Comparison of ENCODE assay signal across 22 cellular contexts in the genomic region with DNA sequence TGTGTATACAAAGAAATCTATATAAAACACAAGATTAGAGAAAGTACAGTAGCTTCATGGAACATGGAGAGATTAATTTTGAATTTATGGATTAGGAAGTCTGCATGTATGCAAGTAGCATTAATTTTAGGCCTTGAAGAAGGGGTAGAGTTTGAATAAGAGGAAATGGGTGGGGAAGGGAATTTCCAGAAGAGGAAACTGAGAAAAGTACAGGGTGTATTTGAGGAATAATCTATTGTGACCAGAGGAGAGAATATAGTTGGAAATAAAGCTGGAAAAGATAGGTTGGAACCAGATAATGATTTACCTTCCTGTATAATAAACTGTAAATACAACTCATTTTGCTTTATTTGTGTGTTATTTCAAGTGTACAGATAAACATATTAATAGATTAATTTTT. TPM values are rescaled to one million over a fixed set of nuclear protein-coding genes. Genes with fewer than 3 reads are reported as not detected.
DNase-seq lines count a peak whose midpoint lies in the region; ATAC-seq, FAIRE-seq and TF ChIP-seq lines count a peak whose summit lies in the region.
"Had no signal": no experiment of that assay in that cellular context is flagged by ENCODE, and none has a peak within 500 bp of the region (broad histone marks: within the 10 kb centered on the region; RNA-seq: fewer than 3 reads in every experiment).

No MANE protein-coding gene starts in this region.

- H4K20me1 ChIP-seq in endothelial cell of umbilical vein (replicated peaks; ENCODE audit: control insufficient read depth, extremely low read depth, insufficient read depth, low read length) = no peaks in the 10 kb centered on the region
- H4K20me1 ChIP-seq: BLaER1 treated with 17β-estradiol and CSF1 and Interleukin-3, amounts not matched to agents 10 nM and 100 nM had no signal

- no peak for TF ChIP-seq POLR2A in endothelial cell of umbilical vein (IDR thresholded peaks at IDR 0.05; ENCODE audit: low read depth, low read length)

- BruUV-seq in endothelial cell of umbilical vein (replicated peaks; lab: Mats Ljungman, UMichigan) = no TSS peak

- no peak overlapping the region for H3K27ac ChIP-seq in endothelial cell of umbilical vein (ENCODE audit: insufficient read depth, low read depth, low read length)
- H3K27ac ChIP-seq in aorta (ENCODE audit: low read depth in 1 of 2, low read length in 2 of 2) = no peak overlapping the region
- H3K27ac ChIP-seq: 22Rv1; BLaER1 treated with 17β-estradiol and CSF1 and Interleukin-3, amounts not matched to agents 10 nM and 100 nM; Peyer's patch had no signal

- peak overlapping the region; percentile 78 for H3K4me2 ChIP-seq in endothelial cell of umbilical vein (ENCODE audit: insufficient read depth, low read length)

- DNase-seq in activated T-cell treated with anti-CD3 and anti-CD28 coated beads, Interleukin-2, amount 50 U/mL, for 24 hours = no peak
- no peak for DNase-seq in activated T-cell treated with anti-CD3 and anti-CD28 coated beads, Interleukin-2, amount 50 U/mL, for 48 hours
- no peak for DNase-seq in activated B cell treated with CpG ODN at 0.5 μM for 24 hours
- peak; percentile 32 for DNase-seq in endothelial cell of umbilical vein (ENCODE audit: low read depth, low spot score)
- DNase-seq in progenitor cell of endocrine pancreas (ENCODE audit: low spot score, unreplicated experiment) = no peak
- no peak for DNase-seq in left colon
- DNase-seq in aorta = no peak
- DNase-seq in HAP-1 (ENCODE audit: low spot score in 2 of 2) = no peak
- DNase-seq: ACHN; CD8-positive, alpha-beta memory T cell; NCI-H1105 treated with DMSO at 0.1 percent for 48 hours; NCI-H1694; NCI-H2081; NCI-H2171; NCI-H345; NCI-H524; NCI-H774; Peyer's patch had no signal

- H3K79me2 ChIP-seq in endothelial cell of umbilical vein (ENCODE audit: control insufficient read depth, insufficient read depth, low read length) = no peaks in the 10 kb centered on the region

- H3K36me3 ChIP-seq in endothelial cell of umbilical vein (ENCODE audit: control insufficient read depth in 2 of 2, extremely low read depth in 1 of 2, insufficient read depth in 2 of 2, low read length in 2 of 2) (no peaks in the 10 kb centered on the region), aorta (ENCODE audit: control insufficient read depth in 1 of 2, insufficient read depth in 2 of 2, low read length in 1 of 2) (no peaks in the 10 kb centered on the region), HAP-1 (replicated peaks) (no peaks in the 10 kb centered on the region)
- H3K36me3 ChIP-seq: Peyer's patch had no signal

- H3K4me3 Mint-ChIP-seq in activated T-cell treated with anti-CD3 and anti-CD28 coated beads, Interleukin-2, amount 50 U/mL, for 24 hours = no peak overlapping the region
- H3K4me3 Mint-ChIP-seq in activated B cell treated with CpG ODN at 0.5 μM for 24 hours (peak overlapping the region; percentile 12), progenitor cell of endocrine pancreas (ENCODE audit: low read depth) (no peak overlapping the region)
- H3K4me3 Mint-ChIP-seq: CD8-positive, alpha-beta memory T cell had no signal

- no peaks in the 10 kb centered on the region for H3K9me1 ChIP-seq in endothelial cell of umbilical vein (replicated peaks; ENCODE audit: control insufficient read depth, extremely low read depth, insufficient read depth, low read length)

- CTCF ChIA-PET in activated B cell treated with CpG ODN at 0.5 μM for 24 hours (lab: Charles Lee) (no interaction called here), endothelial cell of umbilical vein (lab: Charles Lee) (interaction anchor here (1.2 kb wide), 1 partner anchor 9 kb away, joined by 3 read pairs; no protein-coding TSS in a partner anchor)

- H3K9me3 Mint-ChIP-seq in activated T-cell treated with anti-CD3 and anti-CD28 coated beads, Interleukin-2, amount 50 U/mL, for 24 hours = no peaks in the 10 kb centered on the region
- H3K9me3 Mint-ChIP-seq in activated B cell treated with CpG ODN at 0.5 μM for 24 hours (no peaks in the 10 kb centered on the region), progenitor cell of endocrine pancreas (ENCODE audit: low read depth) (no peaks in the 10 kb centered on the region)
- H3K9me3 Mint-ChIP-seq: CD8-positive, alpha-beta memory T cell; IgD-negative memory B cell had no signal

- H3K9me3 ChIP-seq in endothelial cell of umbilical vein (replicated peaks; ENCODE audit: control insufficient read depth, insufficient read depth, low read length) (no peaks in the 10 kb centered on the region), aorta (ENCODE audit: control insufficient read depth, low read length) (no peaks in the 10 kb centered on the region), HAP-1 (no peaks in the 10 kb centered on the region)
- H3K9me3 ChIP-seq: BLaER1 treated with 17β-estradiol and CSF1 and Interleukin-3, amounts not matched to agents 10 nM and 100 nM; Peyer's patch had no signal

- peaks cover 39% of the 10 kb centered on the region for H3K36me3 Mint-ChIP-seq in activated T-cell treated with anti-CD3 and anti-CD28 coated beads, Interleukin-2, amount 50 U/mL, for 24 hours (ENCODE audit: low read depth)
- H3K36me3 Mint-ChIP-seq in activated B cell treated with CpG ODN at 0.5 μM for 24 hours (ENCODE audit: low read depth) (peaks cover 8% of the 10 kb centered on the region), progenitor cell of endocrine pancreas (ENCODE audit: insufficient read depth) (no peaks in the 10 kb centered on the region)

- in situ Hi-C loops in HAP-1 (cut with MboI; ENCODE audit: low sequenced_read_pairs) = loop anchor here (25.0 kb wide), 1 partner anchor 215 kb away; no protein-coding TSS in a partner anchor

- H3K27ac Mint-ChIP-seq in activated T-cell treated with anti-CD3 and anti-CD28 coated beads, Interleukin-2, amount 50 U/mL, for 24 hours = peak overlapping the region; percentile 16
- H3K27ac Mint-ChIP-seq in activated B cell treated with CpG ODN at 0.5 μM for 24 hours (peak overlapping the region; percentile 18), progenitor cell of endocrine pancreas (peak overlapping the region; percentile 76)

- POLR2A ChIA-PET in activated B cell treated with CpG ODN at 0.5 μM for 24 hours (lab: Charles Lee) (no interaction called here), endothelial cell of umbilical vein (lab: Charles Lee) (interaction anchor here (0.6 kb wide), 1 partner anchor 64 kb away, joined by 3 read pairs; no protein-coding TSS in a partner anchor)

- H3K27me3 ChIP-seq in endothelial cell of umbilical vein (ENCODE audit: control insufficient read depth in 2 of 2, insufficient read depth in 2 of 2, low read length in 2 of 2) (no peaks in the 10 kb centered on the region), aorta (ENCODE audit: control insufficient read depth in 1 of 2, insufficient read depth in 2 of 2, low read length in 1 of 2) (no peaks in the 10 kb centered on the region), HAP-1 (ENCODE audit: low read depth) (no peaks in the 10 kb centered on the region)
- H3K27me3 ChIP-seq: BLaER1 treated with 17β-estradiol and CSF1 and Interleukin-3, amounts not matched to agents 10 nM and 100 nM; Peyer's patch had no signal

- peaks cover 15% of the 10 kb centered on the region for H3K4me1 Mint-ChIP-seq in activated T-cell treated with anti-CD3 and anti-CD28 coated beads, Interleukin-2, amount 50 U/mL, for 24 hours (ENCODE audit: low read depth)
- peaks cover 33% of the 10 kb centered on the region for H3K4me1 Mint-ChIP-seq in activated B cell treated with CpG ODN at 0.5 μM for 24 hours
- H3K4me1 Mint-ChIP-seq in progenitor cell of endocrine pancreas (ENCODE audit: low read depth) = peaks cover 3% of the 10 kb centered on the region

- no peak overlapping the region for H3K4me3 ChIP-seq in endothelial cell of umbilical vein (replicated peaks in 1 of 3; ENCODE audit: insufficient read depth in 1 of 3, low read depth in 1 of 3, low read length in 3 of 3)
- no peak overlapping the region for H3K4me3 ChIP-seq in aorta (ENCODE audit: low read length in 2 of 2)
- no peak overlapping the region for H3K4me3 ChIP-seq in HAP-1
- H3K4me3 ChIP-seq: BLaER1 treated with 17β-estradiol and CSF1 and Interleukin-3, amounts not matched to agents 10 nM and 100 nM; Peyer's patch had no signal

- dilution Hi-C loops in endothelial cell of umbilical vein (cut with MboI; ENCODE audit: extremely low pct_ligation_motif_present, low sequenced_read_pairs) = no loop called here

- peaks cover 31% of the 10 kb centered on the region for H3K4me1 ChIP-seq in endothelial cell of umbilical vein (ENCODE audit: control insufficient read depth, extremely low read depth, insufficient read depth, low read length)
- H3K4me1 ChIP-seq in aorta (ENCODE audit: control insufficient read depth in 1 of 2, insufficient read depth in 2 of 2, low read length in 2 of 2) = no peaks in the 10 kb centered on the region
- H3K4me1 ChIP-seq in HAP-1 = no peaks in the 10 kb centered on the region
- H3K4me1 ChIP-seq: Peyer's patch had no signal

- H3K27me3 Mint-ChIP-seq in activated T-cell treated with anti-CD3 and anti-CD28 coated beads, Interleukin-2, amount 50 U/mL, for 24 hours = no peaks in the 10 kb centered on the region
- no peaks in the 10 kb centered on the region for H3K27me3 Mint-ChIP-seq in activated B cell treated with CpG ODN at 0.5 μM for 24 hours
- no peaks in the 10 kb centered on the region for H3K27me3 Mint-ChIP-seq in progenitor cell of endocrine pancreas
- H3K27me3 Mint-ChIP-seq: CD8-positive, alpha-beta memory T cell; IgD-negative memory B cell had no signal

- TF ChIP-seq CTCF in activated B cell treated with CpG ODN at 0.5 μM for 24 hours (IDR thresholded peaks at IDR 0.05) (no peak), endothelial cell of umbilical vein (IDR thresholded peaks at IDR 0.05; ENCODE audit: extremely low read depth in 1 of 2, insufficient read depth in 1 of 2, low read depth in 1 of 2, low read length in 2 of 2) (no peak), progenitor cell of endocrine pancreas (IDR thresholded peaks at IDR 0.05; ENCODE audit: unreplicated experiment) (no peak)

- no peak overlapping the region for H2AFZ ChIP-seq in endothelial cell of umbilical vein (ENCODE audit: low read depth, low read length)

- no peak overlapping the region for H3K9ac ChIP-seq in endothelial cell of umbilical vein (replicated peaks; ENCODE audit: extremely low read depth, insufficient read depth, low read length)
- H3K9ac ChIP-seq: BLaER1 treated with 17β-estradiol and CSF1 and Interleukin-3, amounts not matched to agents 10 nM and 100 nM had no signal

- intact Hi-C loops in activated B cell treated with CpG ODN at 0.5 μM for 24 hours (cut with micrococcal nuclease) (no loop called here), endothelial cell of umbilical vein (cut with micrococcal nuclease) (no loop called here), left colon (cut with DNase I, micrococcal nuclease) (no loop called here), aorta (cut with DNase I) (no loop called here)

- ATAC-seq in activated B cell treated with CpG ODN at 0.5 μM for 24 hours (ENCODE audit: low read depth) (no peak), left colon (no peak), aorta (ENCODE audit: low FRiP score) (no peak)

- no peak for FAIRE-seq in endothelial cell of umbilical vein (lab: Jason Lieb, UNC)
- FAIRE-seq: H1 had no signal

RNA-seq across cellular contexts. Expression of gene CWC27, which starts 53.6 kb away (rescaled TPM):
- total RNA-seq in activated B cell treated with CpG ODN at 0.5 μM for 24 hours (28.9 and 29.2 TPM in 2 replicates), endothelial cell of umbilical vein (23.8 and 25.2 TPM in 2 replicates), progenitor cell of endocrine pancreas (33.4 and 33.9 TPM in 2 replicates), left colon (10 to 100 TPM; 13.5 to 14.0 TPM), aorta (10 to 100 TPM; 19.5 to 20.7 TPM)
- polyA plus RNA-seq in endothelial cell of umbilical vein (7.4 and 11.9 TPM in 2 replicates), aorta (10 to 100 TPM; 12.9 to 15.7 TPM)
- 14.4 and 16.4 TPM in 2 replicates for polyA plus RNA-seq in endothelial cell of umbilical vein (2011; cell fraction: cytosol; rRNA removed)
- polyA plus RNA-seq in endothelial cell of umbilical vein (2011; cell fraction: nucleus; rRNA removed) = 9.3 and 15.8 TPM in 2 replicates
- polyA plus RNA-seq in endothelial cell of umbilical vein (2012) = 22.8 and 29.3 TPM in 2 replicates
- 23.6 and 24.0 TPM in 2 replicates for polyA minus RNA-seq in endothelial cell of umbilical vein
- polyA minus RNA-seq in endothelial cell of umbilical vein (2011; cell fraction: cytosol; rRNA and poly(A)+ RNA removed) = 12.8 TPM
- polyA minus RNA-seq in endothelial cell of umbilical vein (2011; cell fraction: nucleus; rRNA and poly(A)+ RNA removed) = 38.0 and 47.6 TPM in 2 replicates

RNA-seq across cellular contexts. Expression of gene SREK1IP1, which starts 53.8 kb away (rescaled TPM):
- total RNA-seq in activated B cell treated with CpG ODN at 0.5 μM for 24 hours = 21.7 and 22.2 TPM in 2 replicates
- 17.8 and 23.5 TPM in 2 replicates for total RNA-seq in endothelial cell of umbilical vein
- polyA plus RNA-seq in endothelial cell of umbilical vein = 2.6 and 6.3 TPM in 2 replicates
- polyA plus RNA-seq in endothelial cell of umbilical vein (2011; cell fraction: cytosol; rRNA removed) = 3.4 and 4.9 TPM in 2 replicates
- polyA plus RNA-seq in endothelial cell of umbilical vein (2011; cell fraction: nucleus; rRNA removed) = 3.1 and 3.9 TPM in 2 replicates
- 9.9 and 13.2 TPM in 2 replicates for polyA plus RNA-seq in endothelial cell of umbilical vein (2012)
- 4.5 and 5.6 TPM in 2 replicates for polyA minus RNA-seq in endothelial cell of umbilical vein
- polyA minus RNA-seq in endothelial cell of umbilical vein (2011; cell fraction: cytosol; rRNA and poly(A)+ RNA removed) = 9.3 TPM
- polyA minus RNA-seq in endothelial cell of umbilical vein (2011; cell fraction: nucleus; rRNA and poly(A)+ RNA removed) = 7.0 and 7.1 TPM in 2 replicates
- total RNA-seq in progenitor cell of endocrine pancreas = 25.8 and 26.5 TPM in 2 replicates
- 10 to 100 TPM; 13.7 to 25.2 TPM for total RNA-seq in left colon
- total RNA-seq in aorta = 10 to 100 TPM; 19.6 to 25.5 TPM
- 10 to 100 TPM in 1 of 2 donors, 1 to 10 TPM in 1; 5.4 to 18.8 TPM for polyA plus RNA-seq in aorta

Comparison
In these comparisons a context has a peak if more than half of its experiments do, and no peak if none do; other contexts are left out.
1. H3K27ac Mint-ChIP-seq: peak in every context shown above with its lines; median percentile 76 in progenitor cell of endocrine pancreas; 18 in activated B cell treated with CpG ODN at 0.5 μM for 24 hours; 16 in activated T-cell treated with anti-CD3 and anti-CD28 coated beads, Interleukin-2, amount 50 U/mL, for 24 hours.